In the genomic region with DNA sequence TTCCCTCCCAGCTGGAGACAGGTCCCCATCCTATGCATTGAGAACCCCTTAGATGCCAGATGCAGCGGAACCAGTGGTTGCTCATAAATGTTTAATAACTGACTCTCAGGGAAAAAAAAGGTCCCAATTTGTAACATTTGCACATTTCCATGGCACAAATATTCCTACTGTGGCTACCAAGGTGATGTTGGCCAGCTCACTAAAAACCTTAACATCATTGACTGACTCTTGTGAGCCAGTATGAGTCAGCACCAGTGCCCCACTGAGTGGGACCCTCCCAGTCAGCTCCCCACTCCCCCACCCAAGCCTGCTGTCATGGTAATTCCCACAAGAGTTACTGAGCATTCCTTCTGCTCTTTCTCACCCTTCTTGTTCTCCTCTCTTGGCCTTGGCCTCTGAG, we compare ENCODE assay signal across 3 cellular contexts.
TF ChIP-seq lines count a peak whose summit lies in the region.

No MANE protein-coding gene starts in this region.

TF ChIP-seq in GM23338, 12 proteins besides CTCF, POLR2A, EP300 and RAD21 (continues in another document):
- TF ChIP-seq JUNB (IDR thresholded peaks at IDR 0.05; ENCODE audit: unreplicated experiment), result no peak
- TF ChIP-seq CREB1 (CRISPR knock-in tag; IDR thresholded peaks at IDR 0.05; ENCODE audit: low read depth), result no peak
- no peak for TF ChIP-seq EZH2phosphoT487 (IDR thresholded peaks at IDR 0.05; ENCODE audit: unreplicated experiment)
- TF ChIP-seq POLR2AphosphoS5 (IDR thresholded peaks at IDR 0.05; ENCODE audit: low read depth), result no peak
- TF ChIP-seq, protein P1, sequence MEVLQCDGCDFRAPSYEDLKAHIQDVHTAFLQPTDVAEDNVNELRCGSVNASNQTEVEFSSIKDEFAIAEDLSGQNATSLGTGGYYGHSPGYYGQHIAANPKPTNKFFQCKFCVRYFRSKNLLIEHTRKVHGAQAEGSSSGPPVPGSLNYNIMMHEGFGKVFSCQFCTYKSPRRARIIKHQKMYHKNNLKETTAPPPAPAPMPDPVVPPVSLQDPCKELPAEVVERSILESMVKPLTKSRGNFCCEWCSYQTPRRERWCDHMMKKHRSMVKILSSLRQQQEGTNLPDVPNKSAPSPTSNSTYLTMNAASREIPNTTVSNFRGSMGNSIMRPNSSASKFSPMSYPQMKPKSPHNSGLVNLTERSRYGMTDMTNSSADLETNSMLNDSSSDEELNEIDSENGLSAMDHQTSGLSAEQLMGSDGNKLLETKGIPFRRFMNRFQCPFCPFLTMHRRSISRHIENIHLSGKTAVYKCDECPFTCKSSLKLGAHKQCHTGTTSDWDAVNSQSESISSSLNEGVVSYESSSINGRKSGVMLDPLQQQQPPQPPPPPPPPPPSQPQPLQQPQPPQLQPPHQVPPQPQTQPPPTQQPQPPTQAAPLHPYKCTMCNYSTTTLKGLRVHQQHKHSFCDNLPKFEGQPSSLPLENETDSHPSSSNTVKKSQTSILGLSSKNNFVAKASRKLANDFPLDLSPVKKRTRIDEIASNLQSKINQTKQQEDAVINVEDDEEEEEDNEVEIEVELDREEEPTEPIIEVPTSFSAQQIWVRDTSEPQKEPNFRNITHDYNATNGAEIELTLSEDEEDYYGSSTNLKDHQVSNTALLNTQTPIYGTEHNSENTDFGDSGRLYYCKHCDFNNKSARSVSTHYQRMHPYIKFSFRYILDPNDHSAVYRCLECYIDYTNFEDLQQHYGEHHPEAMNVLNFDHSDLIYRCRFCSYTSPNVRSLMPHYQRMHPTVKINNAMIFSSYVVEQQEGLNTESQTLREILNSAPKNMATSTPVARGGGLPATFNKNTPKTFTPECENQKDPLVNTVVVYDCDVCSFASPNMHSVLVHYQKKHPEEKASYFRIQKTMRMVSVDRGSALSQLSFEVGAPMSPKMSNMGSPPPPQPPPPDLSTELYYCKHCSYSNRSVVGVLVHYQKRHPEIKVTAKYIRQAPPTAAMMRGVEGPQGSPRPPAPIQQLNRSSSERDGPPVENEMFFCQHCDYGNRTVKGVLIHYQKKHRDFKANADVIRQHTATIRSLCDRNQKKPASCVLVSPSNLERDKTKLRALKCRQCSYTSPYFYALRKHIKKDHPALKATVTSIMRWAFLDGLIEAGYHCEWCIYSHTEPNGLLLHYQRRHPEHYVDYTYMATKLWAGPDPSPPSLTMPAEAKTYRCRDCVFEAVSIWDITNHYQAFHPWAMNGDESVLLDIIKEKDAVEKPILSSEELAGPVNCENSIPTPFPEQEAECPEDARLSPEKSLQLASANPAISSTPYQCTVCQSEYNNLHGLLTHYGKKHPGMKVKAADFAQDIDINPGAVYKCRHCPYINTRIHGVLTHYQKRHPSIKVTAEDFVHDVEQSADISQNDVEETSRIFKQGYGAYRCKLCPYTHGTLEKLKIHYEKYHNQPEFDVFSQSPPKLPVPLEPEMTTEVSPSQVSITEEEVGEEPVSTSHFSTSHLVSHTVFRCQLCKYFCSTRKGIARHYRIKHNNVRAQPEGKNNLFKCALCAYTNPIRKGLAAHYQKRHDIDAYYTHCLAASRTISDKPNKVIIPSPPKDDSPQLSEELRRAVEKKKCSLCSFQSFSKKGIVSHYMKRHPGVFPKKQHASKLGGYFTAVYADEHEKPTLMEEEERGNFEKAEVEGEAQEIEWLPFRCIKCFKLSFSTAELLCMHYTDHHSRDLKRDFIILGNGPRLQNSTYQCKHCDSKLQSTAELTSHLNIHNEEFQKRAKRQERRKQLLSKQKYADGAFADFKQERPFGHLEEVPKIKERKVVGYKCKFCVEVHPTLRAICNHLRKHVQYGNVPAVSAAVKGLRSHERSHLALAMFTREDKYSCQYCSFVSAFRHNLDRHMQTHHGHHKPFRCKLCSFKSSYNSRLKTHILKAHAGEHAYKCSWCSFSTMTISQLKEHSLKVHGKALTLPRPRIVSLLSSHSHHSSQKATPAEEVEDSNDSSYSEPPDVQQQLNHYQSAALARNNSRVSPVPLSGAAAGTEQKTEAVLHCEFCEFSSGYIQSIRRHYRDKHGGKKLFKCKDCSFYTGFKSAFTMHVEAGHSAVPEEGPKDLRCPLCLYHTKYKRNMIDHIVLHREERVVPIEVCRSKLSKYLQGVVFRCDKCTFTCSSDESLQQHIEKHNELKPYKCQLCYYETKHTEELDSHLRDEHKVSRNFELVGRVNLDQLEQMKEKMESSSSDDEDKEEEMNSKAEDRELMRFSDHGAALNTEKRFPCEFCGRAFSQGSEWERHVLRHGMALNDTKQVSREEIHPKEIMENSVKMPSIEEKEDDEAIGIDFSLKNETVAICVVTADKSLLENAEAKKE (CRISPR knock-in tag; IDR thresholded peaks at IDR 0.05), result no peak

TF ChIP-seq in GM12878, 131 proteins besides CTCF, POLR2A, EP300 and RAD21:
- TF ChIP-seq, protein P2, sequence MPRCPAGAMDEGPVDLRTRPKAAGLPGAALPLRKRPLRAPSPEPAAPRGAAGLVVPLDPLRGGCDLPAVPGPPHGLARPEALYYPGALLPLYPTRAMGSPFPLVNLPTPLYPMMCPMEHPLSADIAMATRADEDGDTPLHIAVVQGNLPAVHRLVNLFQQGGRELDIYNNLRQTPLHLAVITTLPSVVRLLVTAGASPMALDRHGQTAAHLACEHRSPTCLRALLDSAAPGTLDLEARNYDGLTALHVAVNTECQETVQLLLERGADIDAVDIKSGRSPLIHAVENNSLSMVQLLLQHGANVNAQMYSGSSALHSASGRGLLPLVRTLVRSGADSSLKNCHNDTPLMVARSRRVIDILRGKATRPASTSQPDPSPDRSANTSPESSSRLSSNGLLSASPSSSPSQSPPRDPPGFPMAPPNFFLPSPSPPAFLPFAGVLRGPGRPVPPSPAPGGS (IDR thresholded peaks at IDR 0.05; ENCODE audit: borderline replicate concordance, insufficient read depth, low read depth, low read length, poor library complexity, severe bottlenecking), result peak; percentile 92
- no peak for TF ChIP-seq STAT1 (conservative IDR thresholded peaks at IDR 0.05)

TF ChIP-seq in H1, 55 proteins besides CTCF, POLR2A, EP300 and RAD21:
- TF ChIP-seq SP2 (IDR thresholded peaks at IDR 0.05; ENCODE audit: low read length), result no peak
- TF ChIP-seq SP1 (IDR thresholded peaks at IDR 0.05; ENCODE audit: low read depth, low read length), result no peak
- no peak for TF ChIP-seq CREB1 (IDR thresholded peaks at IDR 0.05)
- TF ChIP-seq HDAC2 (IDR thresholded peaks at IDR 0.05; ENCODE audit: borderline replicate concordance in 1 of 2, low read depth in 2 of 2, low read length in 2 of 2), result no peak
- no peak for TF ChIP-seq KDM4A (IDR thresholded peaks at IDR 0.05; ENCODE audit: low read depth, low read length, severe bottlenecking)
- TF ChIP-seq RNF2 (IDR thresholded peaks at IDR 0.05; ENCODE audit: borderline replicate concordance, low read depth, low read length, missing control alignments, poor library complexity, severe bottlenecking), result no peak
- TF ChIP-seq TBP (IDR thresholded peaks at IDR 0.05; ENCODE audit: low read depth, low read length), result no peak
- no peak for TF ChIP-seq GTF2F1 (IDR thresholded peaks at IDR 0.05; ENCODE audit: borderline replicate concordance, low read depth, low read length)
- no peak for TF ChIP-seq RXRA (IDR thresholded peaks at IDR 0.05; ENCODE audit: insufficient read depth, low read depth, low read length)
- TF ChIP-seq NRF1 (IDR thresholded peaks at IDR 0.05; ENCODE audit: low read depth, low read length), result no peak
- TF ChIP-seq SIX5 (IDR thresholded peaks at IDR 0.05; ENCODE audit: low read depth, low read length), result no peak
- TF ChIP-seq, protein P3, sequence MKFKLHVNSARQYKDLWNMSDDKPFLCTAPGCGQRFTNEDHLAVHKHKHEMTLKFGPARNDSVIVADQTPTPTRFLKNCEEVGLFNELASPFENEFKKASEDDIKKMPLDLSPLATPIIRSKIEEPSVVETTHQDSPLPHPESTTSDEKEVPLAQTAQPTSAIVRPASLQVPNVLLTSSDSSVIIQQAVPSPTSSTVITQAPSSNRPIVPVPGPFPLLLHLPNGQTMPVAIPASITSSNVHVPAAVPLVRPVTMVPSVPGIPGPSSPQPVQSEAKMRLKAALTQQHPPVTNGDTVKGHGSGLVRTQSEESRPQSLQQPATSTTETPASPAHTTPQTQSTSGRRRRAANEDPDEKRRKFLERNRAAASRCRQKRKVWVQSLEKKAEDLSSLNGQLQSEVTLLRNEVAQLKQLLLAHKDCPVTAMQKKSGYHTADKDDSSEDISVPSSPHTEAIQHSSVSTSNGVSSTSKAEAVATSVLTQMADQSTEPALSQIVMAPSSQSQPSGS (IDR thresholded peaks at IDR 0.05; ENCODE audit: low read length), result no peak
- no peak for TF ChIP-seq CBX8 (IDR thresholded peaks at IDR 0.05; ENCODE audit: borderline replicate concordance, low read depth, low read length)
- TF ChIP-seq, protein P4, sequence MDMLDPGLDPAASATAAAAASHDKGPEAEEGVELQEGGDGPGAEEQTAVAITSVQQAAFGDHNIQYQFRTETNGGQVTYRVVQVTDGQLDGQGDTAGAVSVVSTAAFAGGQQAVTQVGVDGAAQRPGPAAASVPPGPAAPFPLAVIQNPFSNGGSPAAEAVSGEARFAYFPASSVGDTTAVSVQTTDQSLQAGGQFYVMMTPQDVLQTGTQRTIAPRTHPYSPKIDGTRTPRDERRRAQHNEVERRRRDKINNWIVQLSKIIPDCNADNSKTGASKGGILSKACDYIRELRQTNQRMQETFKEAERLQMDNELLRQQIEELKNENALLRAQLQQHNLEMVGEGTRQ (IDR thresholded peaks at IDR 0.05; ENCODE audit: low read length), result no peak
